In genomic region chr2:181275643-181276070, GRCh38 we compare ENCODE assay signal across 15 cellular contexts.
DNase-seq lines count a peak whose midpoint lies in the region; ATAC-seq, FAIRE-seq and TF ChIP-seq lines count a peak whose summit lies in the region.
"Had no signal": no experiment of that assay in that cellular context is flagged by ENCODE, and none has a peak within 500 bp of the region (broad histone marks: within the 10 kb centered on the region; RNA-seq: fewer than 3 reads in every experiment).

No MANE protein-coding gene starts in this region.

- ATAC-seq in heart left ventricle, result peak; percentile 62 to 78 (median 77)
- no peak for ATAC-seq in GM19324 (IDR thresholded peaks at IDR 0.05; ENCODE audit: low FRiP score, unreplicated experiment)
- ATAC-seq: gastroesophageal sphincter, left lung had no signal

- no peak for TF ChIP-seq EP300 in tibial nerve (IDR thresholded peaks at IDR 0.05)

- H3K4me1 ChIP-seq in heart left ventricle (no peaks in the 10 kb centered on the region), tibial nerve (no peaks in the 10 kb centered on the region)
- H3K4me1 ChIP-seq: BLaER1, gastroesophageal sphincter, left lung had no signal

- H3K27me3 ChIP-seq in heart left ventricle (no peaks in the 10 kb centered on the region), tibial nerve (no peaks in the 10 kb centered on the region)
- H3K27me3 ChIP-seq: BLaER1, dorsolateral prefrontal cortex, gastroesophageal sphincter, left lung had no signal

- no peak for TF ChIP-seq CTCF in heart left ventricle (IDR thresholded peaks at IDR 0.05)
- TF ChIP-seq CTCF in tibial nerve (IDR thresholded peaks at IDR 0.05), result no peak

- H3K9me3 ChIP-seq in heart left ventricle (no peaks in the 10 kb centered on the region), tibial nerve (no peaks in the 10 kb centered on the region)
- H3K9me3 ChIP-seq: BLaER1, gastroesophageal sphincter, left lung had no signal

- no peak for TF ChIP-seq POLR2A in heart left ventricle (IDR thresholded peaks at IDR 0.05)
- no peak for TF ChIP-seq POLR2A in tibial nerve (IDR thresholded peaks at IDR 0.05)

- peak overlapping the region in 1 of 12 donors; percentile 50 for H3K27ac ChIP-seq in heart left ventricle
- H3K27ac ChIP-seq in tibial nerve, result no peak overlapping the region
- H3K27ac ChIP-seq: BLaER1, dorsolateral prefrontal cortex, gastroesophageal sphincter, left lung had no signal

- peak in 2 of 5 donors; percentile 26 to 33 for DNase-seq in heart left ventricle
- no peak for DNase-seq in cardiac septum (ENCODE audit: low spot score)
- no peak for DNase-seq in HTR-8/SVneo (ENCODE audit: insufficient read length, low spot score)
- DNase-seq in central memory CD4-positive, alpha-beta T cell, result peak; percentile 36
- DNase-seq in urothelium cell line (ENCODE audit: low spot score), result no peak
- DNase-seq in NCI-H2107 (lab: John Stamatoyannopoulos, UW), result no peak
- DNase-seq in tibial nerve (ENCODE audit: low spot score in 2 of 2), result no peak
- DNase-seq: dorsolateral prefrontal cortex, left lung, NCI-H2081 treated with DMSO at 0.1 percent for 48 hours, OCI-M1, T-helper 9 cell had no signal

- no peak overlapping the region for H3K4me3 ChIP-seq in heart left ventricle
- no peak overlapping the region for H3K4me3 ChIP-seq in tibial nerve
- H3K4me3 ChIP-seq: BLaER1, dorsolateral prefrontal cortex, gastroesophageal sphincter, left lung had no signal

- H3K36me3 ChIP-seq in heart left ventricle (no peaks in the 10 kb centered on the region), tibial nerve (no peaks in the 10 kb centered on the region)
- H3K36me3 ChIP-seq: BLaER1, gastroesophageal sphincter, left lung had no signal

- 68 to 74% (median 69%) methylated on average over 3 of the region's 3 CpGs for WGBS in heart left ventricle, 4 donors
- 72 to 81% methylated on average over 3 of the region's 3 CpGs for WGBS in tibial nerve, 2 donors

- FAIRE-seq in HTR-8/SVneo (lab: Jason Lieb, UNC) (peak; percentile 48), urothelium cell line (lab: Jason Lieb, UNC) (peak; percentile 79)

- intact Hi-C loops in heart left ventricle (cut with DNase I), result loop anchor here in 1 of 10 donors (10.0 kb wide), 1 partner anchor 129 kb away; no protein-coding TSS in a partner anchor
- intact Hi-C loops in cardiac septum (cut with DNase I), result no loop called here
